ENCODE assay signal across 8 cellular contexts in the genomic region with DNA sequence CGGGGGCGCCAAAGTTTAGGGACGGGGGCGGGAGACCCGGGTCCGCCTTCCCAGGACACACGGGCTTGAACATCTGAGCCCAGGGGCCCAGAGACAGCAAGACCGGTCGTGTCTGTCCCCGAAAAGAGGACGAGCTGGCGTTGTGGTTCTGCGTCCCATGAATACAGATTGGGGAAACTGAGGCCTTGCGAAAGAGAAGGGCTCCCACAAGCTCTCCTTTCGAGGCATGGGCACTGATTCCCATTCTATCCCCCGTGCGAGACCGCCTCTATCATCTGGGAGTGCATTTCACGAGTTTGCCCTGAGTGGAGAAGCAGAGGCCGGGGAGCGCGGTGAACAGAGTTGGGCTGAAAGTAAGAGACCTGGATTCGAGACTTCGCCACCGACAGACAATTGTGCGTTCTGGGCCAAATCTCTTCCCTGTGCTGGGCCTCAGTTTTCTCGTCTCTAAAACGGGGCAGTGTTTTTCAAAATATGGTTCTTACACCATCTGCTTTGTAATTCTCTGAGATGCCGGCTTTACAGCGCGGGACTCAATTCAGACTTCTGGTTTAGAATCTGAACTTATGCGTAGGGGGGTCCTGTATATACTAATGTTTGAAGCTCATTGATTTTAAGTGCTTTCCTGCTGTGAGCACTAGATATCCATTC. TPM values are rescaled to one million over a fixed set of nuclear protein-coding genes. Genes with fewer than 3 reads are reported as not detected.
DNase-seq lines count a peak whose midpoint lies in the region; ATAC-seq and TF ChIP-seq lines count a peak whose summit lies in the region.

No MANE protein-coding gene starts in this region.

- intact Hi-C loops in ovary (cut with DNase I): no loop called here

- H3K36me3 ChIP-seq in ovary: no peaks in the 10 kb centered on the region

- no peak for TF ChIP-seq EP300 in ovary (IDR thresholded peaks at IDR 0.05)

- DNase-seq in activated CD4-positive, alpha-beta T cell treated with anti-CD3 and anti-CD28 coated beads for 4 hours: peak; percentile 8 to 9
- DNase-seq in fibroblast of pulmonary artery (ENCODE audit: low read depth) (peak; percentile 39), ovary (no peak), DMS153 (lab: John Stamatoyannopoulos, UW) (no peak), EL (no peak)
- no peak for DNase-seq in activated CD4-positive, CD25-positive, alpha-beta regulatory T cell treated with anti-CD3 and anti-CD28 coated beads, Interleukin-2, amount 50 U/mL, for 72 hours

- TF ChIP-seq CTCF in fibroblast of pulmonary artery (IDR thresholded peaks at IDR 0.05; ENCODE audit: low read length, missing control alignments): no peak
- no peak for TF ChIP-seq CTCF in ovary (IDR thresholded peaks at IDR 0.05)

- H3K27ac ChIP-seq in ovary: peak overlapping the region; percentile 77 to 79

- 1% methylated on average over 32 of the region's 32 CpGs for WGBS in ovary, 3 donors

- TF ChIP-seq POLR2A in ovary (IDR thresholded peaks at IDR 0.05): no peak

- H3K4me3 ChIP-seq in fibroblast of pulmonary artery (replicated peaks; ENCODE audit: low read depth, low read length) (peak overlapping the region; percentile 77), ovary (peak overlapping the region; percentile 93)

- H3K4me1 ChIP-seq in ovary (ENCODE audit: insufficient read depth): peaks cover 8% of the 10 kb centered on the region

- H3K27me3 ChIP-seq in ovary: no peaks in the 10 kb centered on the region

- no peaks in the 10 kb centered on the region for H3K9me3 ChIP-seq in ovary

- ATAC-seq in GM18502 (IDR thresholded peaks at IDR 0.05; ENCODE audit: poor library complexity, unreplicated experiment) (peak; percentile 19), HG03103 (IDR thresholded peaks at IDR 0.05; ENCODE audit: low read depth, unreplicated experiment) (peak; percentile 32)

RNA-seq across cellular contexts. Expression of gene RNF185, which starts 0.5 kb away (rescaled TPM):
- 10 to 100 TPM; 17.0 to 39.5 (median 33.2) TPM for total RNA-seq in ovary
- 10 to 100 TPM; 23.3 to 52.5 TPM for polyA plus RNA-seq in ovary

RNA-seq across cellular contexts. Expression of gene PLA2G3, which starts 20.1 kb away (rescaled TPM):
- under 1 TPM in 1 of 7 donors, not detected in 6; 0.13 TPM for total RNA-seq in ovary
- not detected for polyA plus RNA-seq in ovary

RNA-seq across cellular contexts. Expression of gene INPP5J, which starts 37.7 kb away (rescaled TPM):
- 1 to 10 TPM in 5 of 7 donors, under 1 TPM in 2; 0.63 to 3.1 (median 1.5) TPM for total RNA-seq in ovary
- polyA plus RNA-seq in ovary: under 1 TPM; 0.65 to 0.67 TPM

RNA-seq across cellular contexts. Expression of gene LIMK2, which starts 51.6 kb away (rescaled TPM):
- 10 to 100 TPM; 21.2 to 63.7 (median 36.4) TPM for total RNA-seq in ovary
- polyA plus RNA-seq in ovary: 10 to 100 TPM; 19.0 to 23.7 TPM

RNA-seq across cellular contexts. Expression of gene SELENOM, which starts 53.1 kb away (rescaled TPM):
- total RNA-seq in ovary: 100 to 1,000 TPM; 229 to 678 (median 306) TPM
- polyA plus RNA-seq in ovary: 100 to 1,000 TPM in 1 of 2 donors, 10 to 100 TPM in 1; 25.7 to 433 TPM

Comparison
In these comparisons a context has a peak if more than half of its experiments do, and no peak if none do; other contexts are left out.
1. DNase-seq: peak in activated CD4-positive, alpha-beta T cell treated with anti-CD3 and anti-CD28 coated beads for 4 hours (2 of 2) and fibroblast of pulmonary artery (single experiment); none in ovary (0 of 5), DMS153 (single experiment), activated CD4-positive, CD25-positive, alpha-beta regulatory T cell treated with anti-CD3 and anti-CD28 coated beads, Interleukin-2, amount 50 U/mL, for 72 hours (single experiment) and EL (single experiment).